Comparison of ENCODE assay signal across 10 cellular contexts in genomic region chr10:91662993-91663392, GRCh38. TPM values are rescaled to one million over a fixed set of nuclear protein-coding genes. Genes with fewer than 3 reads are reported as not detected.
"Had no signal": no experiment of that assay in that cellular context is flagged by ENCODE, and none has a peak within 500 bp of the region (broad histone marks: within the 10 kb centered on the region; RNA-seq: fewer than 3 reads in every experiment).

No MANE protein-coding gene starts in this region.

- H3K27ac ChIP-seq: HL-60, KMS-11 had no signal

- ATAC-seq: HepG2, K562 had no signal

- DNase-seq: Karpas-422, KBM-7, KG1 had no signal

- H3K4me2 ChIP-seq: KMS-11 had no signal

- FAIRE-seq: HepG2, HTR-8/SVneo, K562 had no signal

- H3K4me3 ChIP-seq: K562 had no signal

- H3K9ac ChIP-seq: KMS-11 had no signal

RNA-seq across cellular contexts. Expression of gene PPP1R3C, which starts 30.1 kb away (rescaled TPM):
- total RNA-seq: HT-29 had no signal
- polyA plus RNA-seq: IgD-negative memory B cell had no signal
